In genomic region chr12:108630481-108631207, GRCh38 we compare ENCODE assay signal across 1 cellular context.
TF ChIP-seq lines count a peak whose summit lies in the region.

No MANE protein-coding gene starts in this region.

TF ChIP-seq in GM23338, 12 proteins besides CTCF, POLR2A, EP300 and RAD21 (continued from another document):
- TF ChIP-seq REST (IDR thresholded peaks at IDR 0.05; ENCODE audit: unreplicated experiment) (no peak), ETS1 (IDR thresholded peaks at IDR 0.05) (no peak), EZH2 (IDR thresholded peaks at IDR 0.05; ENCODE audit: low read depth, unreplicated experiment) (no peak), ZNF114 (CRISPR knock-in tag; IDR thresholded peaks at IDR 0.05) (no peak), JUNB (IDR thresholded peaks at IDR 0.05; ENCODE audit: unreplicated experiment) (no peak), POLR2AphosphoS5 (IDR thresholded peaks at IDR 0.05; ENCODE audit: low read depth) (no peak)
